Comparison of ENCODE assay signal across 9 cellular contexts in genomic region chr22:22922092-22922953, GRCh38. TPM values are rescaled to one million over a fixed set of nuclear protein-coding genes. Genes with fewer than 3 reads are reported as not detected.
"Had no signal": no experiment of that assay in that cellular context is flagged by ENCODE, and none has a peak within 500 bp of the region (broad histone marks: within the 10 kb centered on the region; RNA-seq: fewer than 3 reads in every experiment).

No MANE protein-coding gene starts in this region.

RNA-seq across cellular contexts. Expression of gene IGLL5, which starts 34.7 kb away (rescaled TPM):
- total RNA-seq: activated CD4-positive, alpha-beta T cell treated with anti-CD3 and anti-CD28 coated beads for 36 hours; activated CD4-positive, alpha-beta T cell treated with anti-CD3 and anti-CD28 coated beads, Interleukin-2, amount 10 ng/mL, durations not matched to agents 7 days and 5 days; activated CD8-positive, alpha-beta T cell treated with anti-CD3 and anti-CD28 coated beads, Interleukin-2, amount 10 ng/mL, durations not matched to agents 7 days and 5 days; activated naive CD8-positive, alpha-beta T cell treated with anti-CD3 and anti-CD28 coated beads, Interleukin-2, amount 10 ng/mL, durations not matched to agents 7 days and 5 days; activated T-helper 2 cell treated with anti-CD3 and anti-CD28 coated beads, Interferon-gamma antibody, Interleukin-2, Interleukin-4, amounts not matched to agents 10 μg/mL and 5 μg/mL and 100 μg/mL, durations not matched to agents 14 hours and 24 hours and 36 hours; cardiac muscle cell; M059J; Right ventricle myocardium superior; T-helper 1 cell treated with Interleukin-12 subunit alpha and Interleukin-12 subunit beta and Interleukin-4 antibody, amounts not matched to agents 30 ng/mL and 1 ng/mL, for 36 hours had no signal
- polyA plus RNA-seq: cardiac muscle cell had no signal
